ENCODE assay signal across 10 cellular contexts in genomic region chr11:60870733-60871377, GRCh38. TPM values are rescaled to one million over a fixed set of nuclear protein-coding genes. Genes with fewer than 3 reads are reported as not detected.
DNase-seq lines count a peak whose midpoint lies in the region; ATAC-seq and TF ChIP-seq lines count a peak whose summit lies in the region.
"Had no signal": no experiment of that assay in that cellular context is flagged by ENCODE, and none has a peak within 500 bp of the region (broad histone marks: within the 10 kb centered on the region; RNA-seq: fewer than 3 reads in every experiment).

No MANE protein-coding gene starts in this region.

- no peaks in the 10 kb centered on the region for H3K27me3 Mint-ChIP-seq in activated naive CD8-positive, alpha-beta T cell treated with anti-CD3 and anti-CD28 coated beads, Interleukin-2, amount 10 ng/mL, durations not matched to agents 7 days and 5 days
- H3K27me3 Mint-ChIP-seq in activated naive CD8-positive, alpha-beta T cell treated with anti-CD3 and anti-CD28 coated beads, Interleukin-2, amount 50 U/mL, for 24 hours: no peaks in the 10 kb centered on the region
- peaks cover 2% of the 10 kb centered on the region for H3K27me3 Mint-ChIP-seq in chondrocyte (ENCODE audit: low read depth)

- intact Hi-C loops in right lobe of liver (cut with DNase I): loop anchor here in 1 of 2 donors (10.0 kb wide), 1 partner anchor 46 kb away; no protein-coding TSS in a partner anchor

- TF ChIP-seq POLR2A in right lobe of liver (IDR thresholded peaks at IDR 0.05): no peak

- peaks cover 78% of the 10 kb centered on the region for H3K4me1 ChIP-seq in thymus (ENCODE audit: control insufficient read depth, insufficient read depth, low read length)
- H3K4me1 ChIP-seq in right lobe of liver: peaks cover 0 to 10% (median 0%) of the 10 kb centered on the region in 4 donors

- H3K27ac Mint-ChIP-seq in activated naive CD8-positive, alpha-beta T cell treated with anti-CD3 and anti-CD28 coated beads, Interleukin-2, amount 10 ng/mL, durations not matched to agents 7 days and 5 days: peak overlapping the region; percentile 85
- H3K27ac Mint-ChIP-seq in activated naive CD8-positive, alpha-beta T cell treated with anti-CD3 and anti-CD28 coated beads, Interleukin-2, amount 50 U/mL, for 24 hours: no peak overlapping the region
- H3K27ac Mint-ChIP-seq in chondrocyte (ENCODE audit: unreplicated experiment): peak overlapping the region; percentile 32

- H3K9me3 ChIP-seq in thymus (ENCODE audit: control insufficient read depth) (no peaks in the 10 kb centered on the region), right lobe of liver (no peaks in the 10 kb centered on the region)

- H3K36me3 ChIP-seq in thymus (ENCODE audit: control insufficient read depth, insufficient read depth) (peaks cover 4% of the 10 kb centered on the region), right lobe of liver (no peaks in the 10 kb centered on the region)

- no peak overlapping the region for H3K4me3 ChIP-seq in thymus (ENCODE audit: low read length)
- no peak overlapping the region for H3K4me3 ChIP-seq in right lobe of liver

- peak; percentile 57 for DNase-seq in activated naive CD8-positive, alpha-beta T cell treated with anti-CD3 and anti-CD28 coated beads, Interleukin-2, amount 10 ng/mL, durations not matched to agents 7 days and 5 days
- no peak for DNase-seq in activated naive CD8-positive, alpha-beta T cell treated with anti-CD3 and anti-CD28 coated beads, Interleukin-2, amount 50 U/mL, for 24 hours
- DNase-seq in chondrocyte (ENCODE audit: low spot score) (peak; percentile 69), COLO829 (ENCODE audit: low spot score) (no peak), right lobe of liver (no peak)
- DNase-seq: NCI-H187; OCI-M1; stimulated activated naive CD4-positive, alpha-beta T cell had no signal

- POLR2A ChIA-PET in activated naive CD8-positive, alpha-beta T cell treated with anti-CD3 and anti-CD28 coated beads, Interleukin-2, amount 10 ng/mL, durations not matched to agents 7 days and 5 days (lab: Charles Lee): interaction anchor here (0.8 to 2.2 kb wide), 9 partner anchors 10 to 43 kb away, joined by 3 to 13 read pairs (median 4); partner anchors contain the start of genes CCDC86, PTGDR2 and TMEM109

- peaks cover 56% of the 10 kb centered on the region for H3K4me1 Mint-ChIP-seq in activated naive CD8-positive, alpha-beta T cell treated with anti-CD3 and anti-CD28 coated beads, Interleukin-2, amount 10 ng/mL, durations not matched to agents 7 days and 5 days
- H3K4me1 Mint-ChIP-seq in activated naive CD8-positive, alpha-beta T cell treated with anti-CD3 and anti-CD28 coated beads, Interleukin-2, amount 50 U/mL, for 24 hours: peaks cover 21% of the 10 kb centered on the region
- H3K4me1 Mint-ChIP-seq in chondrocyte (ENCODE audit: low read depth): peaks cover 30% of the 10 kb centered on the region

- 32% methylated on average over 13 of the region's 13 CpGs for WGBS in thymus
- WGBS in right lobe of liver (ENCODE audit: insufficient coverage, low coverage, low lambda C conversion rate, missing lambda C conversion rate): 88% methylated on average over 4 of the region's 13 CpGs

- ATAC-seq in activated naive CD8-positive, alpha-beta T cell treated with anti-CD3 and anti-CD28 coated beads, Interleukin-2, amount 10 ng/mL, durations not matched to agents 7 days and 5 days (ENCODE audit: low read depth): peak; percentile 29
- no peak for ATAC-seq in activated naive CD8-positive, alpha-beta T cell treated with anti-CD3 and anti-CD28 coated beads, Interleukin-2, amount 50 U/mL, for 24 hours
- no peak for ATAC-seq in right lobe of liver

- no peaks in the 10 kb centered on the region for H3K9me3 Mint-ChIP-seq in activated naive CD8-positive, alpha-beta T cell treated with anti-CD3 and anti-CD28 coated beads, Interleukin-2, amount 10 ng/mL, durations not matched to agents 7 days and 5 days
- H3K9me3 Mint-ChIP-seq in activated naive CD8-positive, alpha-beta T cell treated with anti-CD3 and anti-CD28 coated beads, Interleukin-2, amount 50 U/mL, for 24 hours: no peaks in the 10 kb centered on the region
- no peaks in the 10 kb centered on the region for H3K9me3 Mint-ChIP-seq in chondrocyte (ENCODE audit: low read depth)

- no peaks in the 10 kb centered on the region for H3K36me3 Mint-ChIP-seq in activated naive CD8-positive, alpha-beta T cell treated with anti-CD3 and anti-CD28 coated beads, Interleukin-2, amount 10 ng/mL, durations not matched to agents 7 days and 5 days
- H3K36me3 Mint-ChIP-seq in activated naive CD8-positive, alpha-beta T cell treated with anti-CD3 and anti-CD28 coated beads, Interleukin-2, amount 50 U/mL, for 24 hours (ENCODE audit: low read depth): no peaks in the 10 kb centered on the region
- H3K36me3 Mint-ChIP-seq in chondrocyte (ENCODE audit: low read depth): no peaks in the 10 kb centered on the region

- peak overlapping the region; percentile 59 for H3K4me3 Mint-ChIP-seq in activated naive CD8-positive, alpha-beta T cell treated with anti-CD3 and anti-CD28 coated beads, Interleukin-2, amount 10 ng/mL, durations not matched to agents 7 days and 5 days
- no peak overlapping the region for H3K4me3 Mint-ChIP-seq in activated naive CD8-positive, alpha-beta T cell treated with anti-CD3 and anti-CD28 coated beads, Interleukin-2, amount 50 U/mL, for 24 hours
- no peak overlapping the region for H3K4me3 Mint-ChIP-seq in chondrocyte (ENCODE audit: unreplicated experiment)

- H3K27ac ChIP-seq in thymus (ENCODE audit: low read depth) (peak overlapping the region; percentile 92), right lobe of liver (no peak overlapping the region)

- no peak for TF ChIP-seq CTCF in chondrocyte (IDR thresholded peaks at IDR 0.05)
- TF ChIP-seq CTCF in right lobe of liver (IDR thresholded peaks at IDR 0.05): no peak

- H3K27me3 ChIP-seq in thymus (ENCODE audit: control insufficient read depth, insufficient read depth): no peaks in the 10 kb centered on the region
- H3K27me3 ChIP-seq in right lobe of liver: no peaks in the 10 kb centered on the region

RNA-seq across cellular contexts. Expression of gene ZP1, which starts 3.5 kb away (rescaled TPM):
- under 1 TPM; 0.44 to 0.60 TPM for total RNA-seq in activated naive CD8-positive, alpha-beta T cell treated with anti-CD3 and anti-CD28 coated beads, Interleukin-2, amount 10 ng/mL, durations not matched to agents 7 days and 5 days
- 0.40 to 0.49 TPM in 2 of 3 replicates, not detected in the other for total RNA-seq in chondrocyte
- 1.5 TPM for polyA plus RNA-seq in thymus
- total RNA-seq in right lobe of liver: not detected
- total RNA-seq: NCI-H460 had no signal

RNA-seq across cellular contexts. Expression of gene PTGDR2, which starts 15.1 kb away (rescaled TPM):
- 1 to 10 TPM; 2.5 to 2.9 TPM for total RNA-seq in activated naive CD8-positive, alpha-beta T cell treated with anti-CD3 and anti-CD28 coated beads, Interleukin-2, amount 10 ng/mL, durations not matched to agents 7 days and 5 days
- total RNA-seq in chondrocyte: 0.12 TPM in 1 of 3 replicates, not detected in the others
- polyA plus RNA-seq in thymus: 0.73 TPM
- total RNA-seq in right lobe of liver: under 1 TPM in 5 of 6 experiments, not detected in 1; 0.07 to 0.18 (median 0.12) TPM
- total RNA-seq: NCI-H460 had no signal

RNA-seq across cellular contexts. Expression of gene CCDC86, which starts 28.9 kb away (rescaled TPM):
- total RNA-seq in activated naive CD8-positive, alpha-beta T cell treated with anti-CD3 and anti-CD28 coated beads, Interleukin-2, amount 10 ng/mL, durations not matched to agents 7 days and 5 days: 10 to 100 TPM; 16.9 to 17.1 TPM
- 16.6 to 18.6 TPM (median 17.7 TPM) in 3 replicates for total RNA-seq in chondrocyte
- 11.0 TPM for polyA plus RNA-seq in thymus
- total RNA-seq in right lobe of liver: 10 to 100 TPM in 2 of 6 experiments, 1 to 10 TPM in 4; 4.9 to 17.8 (median 8.6) TPM

RNA-seq across cellular contexts. Expression of gene PRPF19, which starts 35.5 kb away (rescaled TPM):
- total RNA-seq in activated naive CD8-positive, alpha-beta T cell treated with anti-CD3 and anti-CD28 coated beads, Interleukin-2, amount 10 ng/mL, durations not matched to agents 7 days and 5 days: 100 to 1,000 TPM in 1 of 2 experiments, 10 to 100 TPM in 1; 97.7 to 103 TPM
- total RNA-seq in chondrocyte: 48.4 to 51.3 TPM (median 48.6 TPM) in 3 replicates
- polyA plus RNA-seq in thymus: 49.2 TPM
- 10 to 100 TPM; 45.5 to 82.6 (median 48.3) TPM for total RNA-seq in right lobe of liver

RNA-seq across cellular contexts. Expression of gene TMEM109, which starts 43.1 kb away (rescaled TPM):
- 100 to 1,000 TPM in 1 of 2 experiments, 10 to 100 TPM in 1; 97.8 to 102 TPM for total RNA-seq in activated naive CD8-positive, alpha-beta T cell treated with anti-CD3 and anti-CD28 coated beads, Interleukin-2, amount 10 ng/mL, durations not matched to agents 7 days and 5 days
- 97.0 to 124 TPM (median 104 TPM) in 3 replicates for total RNA-seq in chondrocyte
- 58.1 TPM for polyA plus RNA-seq in thymus
- total RNA-seq in right lobe of liver: 10 to 100 TPM; 29.0 to 40.9 (median 34.1) TPM

Comparison
In these comparisons a context has a peak if more than half of its experiments do, and no peak if none do; other contexts are left out.
1. DNase-seq: peak in activated naive CD8-positive, alpha-beta T cell treated with anti-CD3 and anti-CD28 coated beads, Interleukin-2, amount 10 ng/mL, durations not matched to agents 7 days and 5 days (single experiment) and chondrocyte (single experiment); none in activated naive CD8-positive, alpha-beta T cell treated with anti-CD3 and anti-CD28 coated beads, Interleukin-2, amount 50 U/mL, for 24 hours (single experiment), COLO829 (single experiment) and right lobe of liver (0 of 3).